36 cellular contexts compared by ENCODE assay signal in the genomic region with DNA sequence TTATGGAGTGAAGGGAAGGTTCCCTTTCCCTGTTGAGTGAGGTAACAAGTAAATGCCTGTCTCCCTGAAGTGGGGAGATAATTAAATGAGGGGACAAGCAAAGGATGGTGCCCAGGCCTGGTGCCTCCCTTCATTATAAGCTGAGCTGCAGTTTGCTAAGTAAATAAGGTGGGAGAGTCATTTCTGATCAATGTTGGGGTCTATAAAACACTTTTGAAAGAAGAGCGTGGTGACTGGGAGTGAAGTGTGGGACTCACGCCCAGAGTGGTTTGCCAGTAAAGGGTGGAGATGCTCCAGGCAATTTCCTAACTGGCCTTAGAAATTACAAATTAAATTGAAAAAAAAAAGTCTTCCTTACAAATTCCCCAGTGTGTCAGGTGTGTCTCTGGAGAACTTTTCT. TPM values are rescaled to one million over a fixed set of nuclear protein-coding genes. Genes with fewer than 3 reads are reported as not detected.
"Had no signal": no experiment of that assay in that cellular context is flagged by ENCODE, and none has a peak within 500 bp of the region (broad histone marks: within the 10 kb centered on the region; RNA-seq: fewer than 3 reads in every experiment).

No MANE protein-coding gene starts in this region.

- H3K27ac ChIP-seq: ascending aorta, cardiac muscle cell, epithelial cell of prostate, gastrocnemius medialis, parathyroid adenoma, right atrium auricular region, tibial nerve, WERI-Rb-1 had no signal

- H3K9me3 ChIP-seq: ascending aorta, gastrocnemius medialis, right atrium auricular region, tibial nerve had no signal

- H3K9me3 Mint-ChIP-seq: activated CD4-positive, alpha-beta memory T cell treated with anti-CD3 and anti-CD28 coated beads for 36 hours; activated CD4-positive, alpha-beta T cell treated with anti-CD3 and anti-CD28 coated beads, Interleukin-2, amount 10 ng/mL, durations not matched to agents 24 days and 14 days; activated naive CD4-positive, alpha-beta T cell treated with anti-CD3 and anti-CD28 coated beads, Interleukin-2, amount 10 ng/mL, durations not matched to agents 7 days and 5 days; activated naive CD8-positive, alpha-beta T cell treated with anti-CD3 and anti-CD28 coated beads, Interleukin-2, amount 10 ng/mL, durations not matched to agents 7 days and 5 days; activated T-cell treated with anti-CD3 and anti-CD28 coated beads, Interleukin-2, amount 50 U/mL, for 24 hours; brain; dendritic cell treated with granulocyte-macrophage colony-stimulating factor and Interleukin-4, amounts not matched to agents 40 ng/mL and 50 ng/mL, for 4 days; naive thymus-derived CD4-positive, alpha-beta T cell; neural crest cell had no signal

- H3K4me3 ChIP-seq: ascending aorta, cardiac muscle cell, gastrocnemius medialis, right atrium auricular region, tibial nerve had no signal

- H3K4me1 Mint-ChIP-seq: activated naive CD4-positive, alpha-beta T cell treated with anti-CD3 and anti-CD28 coated beads, Interleukin-2, amount 10 ng/mL, durations not matched to agents 7 days and 5 days; neural crest cell had no signal

- H3K4me1 ChIP-seq: ascending aorta, gastrocnemius medialis, right atrium auricular region, tibial nerve had no signal

- H3K36me3 ChIP-seq: ascending aorta, cardiac muscle cell, gastrocnemius medialis, right atrium auricular region, tibial nerve, WERI-Rb-1 had no signal

- FAIRE-seq: keratinocyte, urothelium cell line had no signal

- H3K4me3 Mint-ChIP-seq: activated CD4-positive, alpha-beta memory T cell treated with anti-CD3 and anti-CD28 coated beads for 36 hours; activated CD4-positive, alpha-beta T cell treated with anti-CD3 and anti-CD28 coated beads, Interleukin-2, amount 10 ng/mL, durations not matched to agents 24 days and 14 days; activated naive CD4-positive, alpha-beta T cell treated with anti-CD3 and anti-CD28 coated beads, Interleukin-2, amount 10 ng/mL, durations not matched to agents 7 days and 5 days; activated naive CD8-positive, alpha-beta T cell treated with anti-CD3 and anti-CD28 coated beads, Interleukin-2, amount 10 ng/mL, durations not matched to agents 7 days and 5 days; activated T-cell treated with anti-CD3 and anti-CD28 coated beads, Interleukin-2, amount 50 U/mL, for 24 hours; brain; dendritic cell treated with granulocyte-macrophage colony-stimulating factor and Interleukin-4, amounts not matched to agents 40 ng/mL and 50 ng/mL, for 4 days; naive thymus-derived CD4-positive, alpha-beta T cell; neural crest cell; T-helper 17 cell had no signal

- H3K79me2 ChIP-seq: parathyroid adenoma had no signal

- H3K27ac Mint-ChIP-seq: activated CD4-positive, alpha-beta memory T cell treated with anti-CD3 and anti-CD28 coated beads for 36 hours; activated CD4-positive, alpha-beta T cell treated with anti-CD3 and anti-CD28 coated beads, Interleukin-2, amount 10 ng/mL, durations not matched to agents 24 days and 14 days; activated naive CD4-positive, alpha-beta T cell treated with anti-CD3 and anti-CD28 coated beads, Interleukin-2, amount 10 ng/mL, durations not matched to agents 7 days and 5 days; activated naive CD8-positive, alpha-beta T cell treated with anti-CD3 and anti-CD28 coated beads, Interleukin-2, amount 10 ng/mL, durations not matched to agents 7 days and 5 days; activated T-cell treated with anti-CD3 and anti-CD28 coated beads, Interleukin-2, amount 50 U/mL, for 24 hours; brain; dendritic cell treated with granulocyte-macrophage colony-stimulating factor and Interleukin-4, amounts not matched to agents 40 ng/mL and 50 ng/mL, for 4 days had no signal

- H3K27me3 ChIP-seq: ascending aorta, cardiac muscle cell, right atrium auricular region had no signal

- H2AFZ ChIP-seq: parathyroid adenoma had no signal

- DNase-seq: activated CD4-positive, alpha-beta memory T cell treated with anti-CD3 and anti-CD28 coated beads for 36 hours; activated CD4-positive, alpha-beta T cell treated with anti-CD3 and anti-CD28 coated beads, Interleukin-2, amount 10 ng/mL, durations not matched to agents 24 days and 14 days; activated CD4-positive, CD25-positive, alpha-beta regulatory T cell treated with anti-CD3 and anti-CD28 coated beads, Interleukin-2, amount 50 U/mL, for 72 hours; activated CD8-positive, alpha-beta memory T cell treated with anti-CD3 and anti-CD28 coated beads, Interleukin-2, amount 50 U/mL, for 48 hours; activated gamma-delta T cell; activated naive CD4-positive, alpha-beta T cell treated with anti-CD3 and anti-CD28 coated beads, Interleukin-2, amount 10 ng/mL, durations not matched to agents 7 days and 5 days; activated naive CD8-positive, alpha-beta T cell treated with anti-CD3 and anti-CD28 coated beads, Interleukin-2, amount 10 ng/mL, durations not matched to agents 7 days and 5 days; activated T-cell treated with anti-CD3 and anti-CD28 coated beads, Interleukin-2, amount 50 U/mL, for 24 hours; effector CD4-positive, alpha-beta T cell; gastrocnemius medialis; glutamatergic neuron; left cardiac atrium; mammary epithelial cell; naive thymus-derived CD4-positive, alpha-beta T cell; occipital lobe; stimulated activated CD4-positive, alpha-beta T cell treated with anti-CD3 and anti-CD28 coated beads, Interleukin-15, amount 100 ng/mL, for 24 hours; stimulated activated CD4-positive, alpha-beta T cell treated with anti-CD3 and anti-CD28 coated beads, Interleukin-2, amount 100 ng/mL, for 24 hours; stimulated activated naive CD4-positive, alpha-beta T cell treated with Interleukin-2 at 50 U/mL for 16 hours; T-helper 17 cell; T1000; WERI-Rb-1 had no signal

- H3K36me3 Mint-ChIP-seq: activated CD4-positive, alpha-beta memory T cell treated with anti-CD3 and anti-CD28 coated beads for 36 hours; activated naive CD4-positive, alpha-beta T cell treated with anti-CD3 and anti-CD28 coated beads, Interleukin-2, amount 10 ng/mL, durations not matched to agents 7 days and 5 days; activated naive CD8-positive, alpha-beta T cell treated with anti-CD3 and anti-CD28 coated beads, Interleukin-2, amount 10 ng/mL, durations not matched to agents 7 days and 5 days; brain; naive thymus-derived CD4-positive, alpha-beta T cell had no signal

- H3K9ac ChIP-seq: parathyroid adenoma had no signal

RNA-seq across cellular contexts. Expression of a gene that starts 9.6 kb away (rescaled TPM):
- total RNA-seq: activated CD4-positive, alpha-beta memory T cell treated with anti-CD3 and anti-CD28 coated beads for 36 hours; activated CD4-positive, alpha-beta T cell treated with anti-CD3 and anti-CD28 coated beads, Interleukin-2, amount 10 ng/mL, durations not matched to agents 24 days and 14 days; activated naive CD8-positive, alpha-beta T cell treated with anti-CD3 and anti-CD28 coated beads, Interleukin-2, amount 10 ng/mL, durations not matched to agents 7 days and 5 days; ascending aorta; cardiac muscle cell; chondrocyte; left cardiac atrium; liver; naive thymus-derived CD4-positive, alpha-beta T cell; neural crest cell; occipital lobe; pulmonary artery endothelial cell; right atrium auricular region; T-helper 17 cell; temporal lobe; tibial nerve had no signal
- polyA plus RNA-seq: cardiac muscle cell; liver; mammary epithelial cell; naive thymus-derived CD4-positive, alpha-beta T cell had no signal

RNA-seq across cellular contexts. Expression of a gene that starts 30.3 kb away (rescaled TPM):
- total RNA-seq: ascending aorta, pulmonary artery endothelial cell had no signal
